ENCODE assay signal across 14 cellular contexts in the genomic region with DNA sequence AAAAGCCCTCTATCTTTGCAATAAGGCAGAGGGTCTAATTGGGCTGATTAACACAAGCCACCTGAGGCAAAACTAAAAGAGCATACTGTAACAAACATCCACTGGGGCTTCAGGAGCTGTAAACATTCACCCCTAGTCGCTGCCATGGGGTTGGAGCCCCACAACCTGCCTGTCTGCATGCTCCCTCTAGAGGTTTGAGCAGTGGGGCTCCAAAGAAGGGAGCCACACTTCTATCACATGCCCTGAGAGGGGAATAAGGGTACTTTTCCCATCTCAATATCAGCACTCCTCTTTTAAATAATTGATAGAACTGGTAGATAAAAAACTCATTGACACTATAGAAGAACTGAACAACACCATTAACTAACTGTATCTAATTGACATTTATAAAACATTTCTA.
"Had no signal": no experiment of that assay in that cellular context is flagged by ENCODE, and none has a peak within 500 bp of the region (broad histone marks: within the 10 kb centered on the region; RNA-seq: fewer than 3 reads in every experiment).

No MANE protein-coding gene starts in this region.

- H2AFZ ChIP-seq: neural progenitor cell had no signal

- H3K4me1 ChIP-seq: ascending aorta, neural progenitor cell, pancreas, stomach had no signal

- ATAC-seq: left ventricle myocardium superior, pancreas had no signal

- H3K27ac ChIP-seq: ascending aorta, neural progenitor cell, pancreas, stomach, thoracic aorta had no signal

- H3K9ac ChIP-seq: neural progenitor cell had no signal

- H3K27ac Mint-ChIP-seq: activated CD4-positive, alpha-beta memory T cell treated with anti-CD3 and anti-CD28 coated beads for 36 hours; mesothelial cell of epicardium; neural progenitor cell had no signal

- H3K9me3 ChIP-seq: pancreas, thoracic aorta had no signal

- H3K4me3 Mint-ChIP-seq: activated CD4-positive, alpha-beta memory T cell treated with anti-CD3 and anti-CD28 coated beads for 36 hours; mesothelial cell of epicardium; neural progenitor cell had no signal

- DNase-seq: activated CD4-positive, alpha-beta memory T cell treated with anti-CD3 and anti-CD28 coated beads for 36 hours; activated CD4-positive, alpha-beta T cell treated with anti-CD3 and anti-CD28 coated beads for 1 hour; activated naive CD4-positive, alpha-beta T cell; effector CD8-positive, alpha-beta T cell; left ventricle myocardium superior; pancreas; stimulated activated CD4-positive, alpha-beta T cell treated with anti-CD3 and anti-CD28 coated beads, Interleukin-15, amount 100 ng/mL, for 24 hours; stimulated activated CD4-positive, alpha-beta T cell treated with anti-CD3 and anti-CD28 coated beads, Interleukin-4, amount 100 ng/mL, for 4 hours; stomach; T-helper 2 cell had no signal

- H3K4me1 Mint-ChIP-seq: neural progenitor cell had no signal

- H3K36me3 ChIP-seq: ascending aorta, neural progenitor cell, pancreas, stomach, thoracic aorta had no signal

- H3K4me3 ChIP-seq: ascending aorta, neural progenitor cell, pancreas, stomach, thoracic aorta had no signal

- H3K27me3 ChIP-seq: ascending aorta, neural progenitor cell, pancreas, stomach had no signal

- H3K27me3 Mint-ChIP-seq: activated CD4-positive, alpha-beta memory T cell treated with anti-CD3 and anti-CD28 coated beads for 36 hours had no signal

- H3K4me2 ChIP-seq: neural progenitor cell had no signal
